ENCODE assay signal across 1 cellular context in genomic region chr1:155648207-155649147, GRCh38.
TF ChIP-seq lines count a peak whose summit lies in the region.

No MANE protein-coding gene starts in this region.

TF ChIP-seq in A549, 52 proteins besides CTCF, POLR2A, EP300 and RAD21 (continued from another document):
- no peak for TF ChIP-seq FOSB (CRISPR knock-in tag; IDR thresholded peaks at IDR 0.05)
- TF ChIP-seq CHD4 (IDR thresholded peaks at IDR 0.05; ENCODE audit: borderline replicate concordance): no peak
- TF ChIP-seq CEBPB (IDR thresholded peaks at IDR 0.05): peak; percentile 36 to 88; a peak in 3 of 4 replicates
- no peak for TF ChIP-seq ZFP36 (IDR thresholded peaks at IDR 0.05; ENCODE audit: borderline replicate concordance, partially characterized antibody)
- no peak for TF ChIP-seq EHMT2 (IDR thresholded peaks at IDR 0.05; ENCODE audit: low read depth)
- no peak for TF ChIP-seq NR3C1 (IDR thresholded peaks at IDR 0.05)
- TF ChIP-seq SMC3 (IDR thresholded peaks at IDR 0.05): peak; percentile 70
- TF ChIP-seq MAFK (IDR thresholded peaks at IDR 0.05; ENCODE audit: partially characterized antibody): no peak
- TF ChIP-seq RNF2 (IDR thresholded peaks at IDR 0.05; ENCODE audit: borderline replicate concordance, low read depth): no peak
- TF ChIP-seq FOSL2 (IDR thresholded peaks at IDR 0.05): no peak
- peak; percentile 72 for TF ChIP-seq FOSL2 (CRISPR knock-in tag; IDR thresholded peaks at IDR 0.05)
